14 cellular contexts compared by ENCODE assay signal in the genomic region with DNA sequence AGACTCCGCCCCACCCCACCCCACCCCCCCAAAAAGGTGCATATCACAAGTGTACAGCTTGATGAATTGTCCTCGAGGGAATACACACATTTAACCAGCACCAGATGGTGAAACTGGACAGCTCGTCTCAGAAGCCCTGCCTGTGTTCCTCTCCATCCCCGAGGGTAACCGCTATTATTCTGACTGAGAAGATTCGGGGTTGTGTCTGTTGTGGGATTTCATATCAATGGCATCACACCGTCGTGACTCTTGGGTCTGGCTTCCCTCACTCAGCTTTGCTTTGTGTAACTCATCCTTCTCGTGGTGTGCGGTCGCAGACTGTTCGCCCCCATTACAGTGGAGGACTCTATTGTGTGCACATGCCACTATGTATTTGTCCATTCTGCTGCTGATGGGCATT. TPM values are rescaled to one million over a fixed set of nuclear protein-coding genes. Genes with fewer than 3 reads are reported as not detected.
DNase-seq lines count a peak whose midpoint lies in the region; ATAC-seq and TF ChIP-seq lines count a peak whose summit lies in the region.
"Had no signal": no experiment of that assay in that cellular context is flagged by ENCODE, and none has a peak within 500 bp of the region (broad histone marks: within the 10 kb centered on the region; RNA-seq: fewer than 3 reads in every experiment).

No MANE protein-coding gene starts in this region.

- TF ChIP-seq CTCF in heart left ventricle (IDR thresholded peaks at IDR 0.05) = no peak
- no peak for TF ChIP-seq CTCF in fibroblast of villous mesenchyme (IDR thresholded peaks at IDR 0.05; ENCODE audit: insufficient read depth, low read depth, low read length)
- no peak for TF ChIP-seq CTCF in left lung (IDR thresholded peaks at IDR 0.05)
- no peak for TF ChIP-seq CTCF in transverse colon (IDR thresholded peaks at IDR 0.05)

- H3K4me1 ChIP-seq in heart left ventricle (peaks cover 24 to 99% (median 72%) of the 10 kb centered on the region in 12 donors), subcutaneous abdominal adipose tissue (ENCODE audit: control insufficient read depth in 5 of 5, insufficient read depth in 5 of 5, low read length in 5 of 5) (peaks cover 0 to 75% (median 21%) of the 10 kb centered on the region in 5 donors), left lung (peaks cover 0 to 33% of the 10 kb centered on the region in 2 donors), transverse colon (peaks cover 0 to 14% (median 0%) of the 10 kb centered on the region in 4 donors)

- no peak overlapping the region for H3K4me3 ChIP-seq in heart left ventricle
- no peak overlapping the region for H3K4me3 ChIP-seq in fibroblast of villous mesenchyme (ENCODE audit: low read depth, low read length)
- H3K4me3 ChIP-seq in subcutaneous abdominal adipose tissue (ENCODE audit: low read depth in 1 of 5, low read length in 5 of 5) = no peak overlapping the region
- no peak overlapping the region for H3K4me3 ChIP-seq in left lung
- no peak overlapping the region for H3K4me3 ChIP-seq in transverse colon

- H3K36me3 ChIP-seq in heart left ventricle (peaks cover 0 to 8% (median 0%) of the 10 kb centered on the region in 9 donors), subcutaneous abdominal adipose tissue (ENCODE audit: control insufficient read depth in 5 of 5, insufficient read depth in 5 of 5, low read length in 5 of 5) (no peaks in the 10 kb centered on the region), left lung (no peaks in the 10 kb centered on the region), transverse colon (no peaks in the 10 kb centered on the region)

- H3K27ac ChIP-seq in heart left ventricle (peak overlapping the region in 9 of 12 donors; percentile 65 to 92 (median 83)), subcutaneous abdominal adipose tissue (ENCODE audit: low read depth, low read length) (peak overlapping the region; percentile 18), left lung (no peak overlapping the region), transverse colon (peak overlapping the region in 1 of 4 donors; percentile 21)

- no peak overlapping the region for H3K9ac ChIP-seq in subcutaneous abdominal adipose tissue (ENCODE audit: low read length in 5 of 5)

- H3K27me3 ChIP-seq in heart left ventricle = no peaks in the 10 kb centered on the region
- H3K27me3 ChIP-seq in subcutaneous abdominal adipose tissue (ENCODE audit: control insufficient read depth in 5 of 5, insufficient read depth in 4 of 5, low read length in 5 of 5) = no peaks in the 10 kb centered on the region
- H3K27me3 ChIP-seq in left lung = no peaks in the 10 kb centered on the region
- H3K27me3 ChIP-seq in transverse colon = no peaks in the 10 kb centered on the region

- no peak for ATAC-seq in heart left ventricle
- no peak for ATAC-seq in left ventricle myocardium superior
- ATAC-seq in left lung = no peak

- no peaks in the 10 kb centered on the region for H3K9me3 ChIP-seq in heart left ventricle
- no peaks in the 10 kb centered on the region for H3K9me3 ChIP-seq in subcutaneous abdominal adipose tissue (ENCODE audit: control insufficient read depth in 5 of 5, low read length in 5 of 5)
- no peaks in the 10 kb centered on the region for H3K9me3 ChIP-seq in left lung
- H3K9me3 ChIP-seq in transverse colon = no peaks in the 10 kb centered on the region

- intact Hi-C loops in heart left ventricle (cut with DNase I) (no loop called here), left ventricle myocardium superior (cut with micrococcal nuclease) (no loop called here), left lung (cut with DNase I) (no loop called here), transverse colon (cut with DNase I; ENCODE audit: low total_unique reads) (no loop called here)

- TF ChIP-seq POLR2A in heart left ventricle (IDR thresholded peaks at IDR 0.05) (no peak), transverse colon (IDR thresholded peaks at IDR 0.05) (no peak)

- peak in 1 of 5 donors; percentile 17 for DNase-seq in heart left ventricle
- no peak for DNase-seq in left ventricle myocardium superior
- peak; percentile 6 for DNase-seq in NCI-H82 treated with DMSO at 0.1 percent for 48 hours (lab: John Stamatoyannopoulos, UW; ENCODE audit: unreplicated experiment)
- DNase-seq in fibroblast of villous mesenchyme (ENCODE audit: low read depth) = peak; percentile 50
- DNase-seq in NCI-H1417 treated with DMSO at 0.1 percent for 48 hours (lab: John Stamatoyannopoulos, UW) = no peak
- DNase-seq in left lung = no peak
- no peak for DNase-seq in transverse colon
- DNase-seq: ACHN; activated CD4-positive, alpha-beta T cell treated with anti-CD3 and anti-CD28 coated beads, Interleukin-2, amount 50 U/mL, for 1 hour; activated T-cell treated with anti-CD3 and anti-CD28 coated beads, Interleukin-2, amount 50 U/mL, for 24 hours; NCI-H2029 treated with DMSO at 0.1 percent for 48 hours; SIG-M5; T1000 had no signal

- TF ChIP-seq EP300 in transverse colon (IDR thresholded peaks at IDR 0.05; ENCODE audit: low read depth) = no peak

- in situ Hi-C loops in transverse colon (cut with MboI; ENCODE audit: low pct_ligation_motif_present in 1 of 4, low pct_unique_long_range_greater_than_20kb in 1 of 4, low sequenced_read_pairs in 3 of 4) = no loop called here

- WGBS in heart left ventricle, 4 donors = 58 to 72% (median 66%) methylated on average over 11 to 12 of the region's 12 CpGs
- WGBS in transverse colon (ENCODE audit: low coverage in 1 of 2), 2 donors = 88 to 93% methylated on average over 3 to 11 of the region's 12 CpGs

RNA-seq across cellular contexts. Expression of a gene that starts 18.8 kb away (rescaled TPM):
- total RNA-seq in heart left ventricle (100 to 1,000 TPM in 1 of 9 donors, 10 to 100 TPM in 8; 57.7 to 230 (median 75.1) TPM), left ventricle myocardium superior (61.2 TPM), fibroblast of villous mesenchyme (5.8 and 17.3 TPM in 2 replicates), left lung (100 to 1,000 TPM in 1 of 2 donors, 10 to 100 TPM in 1; 62.1 to 124 TPM), transverse colon (10 to 100 TPM; 11.7 to 25.8 (median 16.1) TPM)
- polyA plus RNA-seq in heart left ventricle = 10 to 100 TPM; 30.9 to 64.6 TPM

Comparison
In these comparisons a context has a peak if more than half of its experiments do, and no peak if none do; other contexts are left out.
1. DNase-seq: peak in NCI-H82 treated with DMSO at 0.1 percent for 48 hours (single experiment) and fibroblast of villous mesenchyme (single experiment); none in left ventricle myocardium superior (single experiment), NCI-H1417 treated with DMSO at 0.1 percent for 48 hours (single experiment), left lung (0 of 2) and transverse colon (single experiment).
2. H3K27ac ChIP-seq: peak in heart left ventricle (9 of 12) and subcutaneous abdominal adipose tissue (single experiment); none in left lung (0 of 2).